Comparison of ENCODE assay signal across 13 cellular contexts in the genomic region with DNA sequence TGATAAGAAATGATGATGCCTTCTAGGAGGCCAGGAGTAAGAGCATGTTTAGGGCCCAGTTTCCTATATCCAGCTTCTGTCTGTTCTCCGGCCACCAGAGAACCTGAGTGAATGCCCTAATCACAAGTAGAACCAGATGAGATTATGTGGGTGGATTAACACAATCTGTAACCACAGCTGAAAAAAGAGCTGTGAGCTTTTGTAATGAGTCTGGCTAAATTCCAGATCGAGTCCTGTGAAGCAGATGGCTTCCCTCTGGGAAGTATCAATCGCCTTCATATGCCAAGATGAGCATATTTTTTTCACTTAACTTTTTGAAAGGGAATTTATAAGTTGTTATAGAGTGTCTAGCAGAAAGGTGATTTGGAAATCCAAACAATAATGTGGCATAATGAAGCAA.
DNase-seq lines count a peak whose midpoint lies in the region; ATAC-seq and TF ChIP-seq lines count a peak whose summit lies in the region.
"Had no signal": no experiment of that assay in that cellular context is flagged by ENCODE, and none has a peak within 500 bp of the region (broad histone marks: within the 10 kb centered on the region; RNA-seq: fewer than 3 reads in every experiment).

No MANE protein-coding gene starts in this region.

- no peak for TF ChIP-seq POLR2A in IMR-90 (IDR thresholded peaks at IDR 0.05; ENCODE audit: low read depth, low read length)

- POLR2A ChIA-PET in IMR-90 (lab: Charles Lee; ENCODE audit: unreplicated experiment) (no interaction called here), SK-N-SH (lab: Yijun Ruan, JAX) (no interaction called here)

- WGBS in IMR-90 (ENCODE audit: extremely low coverage in 2 of 2, insufficient read length in 1 of 2), 2 experiments, result 67% methylated on average over 1 of the region's 3 CpGs; no CpG with 5 or more reads in 1 of the 2 experiments
- WGBS in SK-N-SH (ENCODE audit: low lambda C conversion rate), result 65% methylated on average over 3 of the region's 3 CpGs

- H2BK20ac ChIP-seq in IMR-90 (ENCODE audit: low read depth, low read length), result no peak overlapping the region

- TF ChIP-seq RAD21 in IMR-90 (IDR thresholded peaks at IDR 0.05; ENCODE audit: low read length), result no peak
- no peak for TF ChIP-seq RAD21 in SK-N-SH (IDR thresholded peaks at IDR 0.05; ENCODE audit: low read length)

- in situ Hi-C loops in IMR-90 (cut with MboI; ENCODE audit: low sequenced_read_pairs), result no loop called here

- H3K56ac ChIP-seq in IMR-90 (ENCODE audit: extremely low read depth, insufficient read depth, low read length), result no peak overlapping the region

- no peaks in the 10 kb centered on the region for H3K79me2 ChIP-seq in SK-N-SH (ENCODE audit: insufficient read depth)
- H3K79me2 ChIP-seq: parathyroid adenoma had no signal

- peaks cover 3% of the 10 kb centered on the region; the same call in 1 of the 2 replicates for H3K4me1 ChIP-seq in BE2C
- H3K4me1 ChIP-seq in IMR-90 (ENCODE audit: control insufficient read depth, insufficient read depth, low read length), result no peaks in the 10 kb centered on the region
- H3K4me1 ChIP-seq in SK-N-SH (ENCODE audit: control insufficient read depth in 1 of 2, insufficient read depth in 2 of 2, low read depth in 1 of 2, low read length in 1 of 2), result peaks cover 0 to 5% of the 10 kb centered on the region in 2 experiments; a peak in 3 of 4 replicates
- no peaks in the 10 kb centered on the region for H3K4me1 ChIP-seq in foreskin keratinocyte
- H3K4me1 ChIP-seq: parathyroid adenoma had no signal

- TF ChIP-seq CTCF in BE2C (IDR thresholded peaks at IDR 0.05; ENCODE audit: low read depth, low read length) (no peak), IMR-90 (conservative IDR thresholded peaks at IDR 0.05; ENCODE audit: low read depth, low read length) (no peak), SK-N-SH (IDR thresholded peaks at IDR 0.05) (no peak), foreskin keratinocyte (conservative IDR thresholded peaks at IDR 0.05) (no peak)

- no peaks in the 10 kb centered on the region for H3K9me1 ChIP-seq in IMR-90 (ENCODE audit: insufficient read depth, low read length)

- no peak overlapping the region for H3K4ac ChIP-seq in IMR-90 (ENCODE audit: low read depth, low read length)

- H3K9me3 ChIP-seq in BE2C (no peaks in the 10 kb centered on the region), IMR-90 (ENCODE audit: control insufficient read depth, insufficient read depth, low read length) (no peaks in the 10 kb centered on the region), SK-N-SH (no peaks in the 10 kb centered on the region)
- H3K9me3 ChIP-seq: heart left ventricle had no signal

- BruUV-seq in IMR-90 (replicated peaks; lab: Mats Ljungman, UMichigan), result no TSS peak

- H2AK5ac ChIP-seq in IMR-90 (ENCODE audit: low read depth, low read length), result no peak overlapping the region

- no peak overlapping the region for H2AFZ ChIP-seq in IMR-90 (replicated peaks; ENCODE audit: low read length, poor library complexity)
- no peak overlapping the region for H2AFZ ChIP-seq in SK-N-SH (ENCODE audit: low read depth)
- H2AFZ ChIP-seq: parathyroid adenoma, PC-9 had no signal

- H2BK15ac ChIP-seq in IMR-90 (ENCODE audit: low read depth, low read length), result no peak overlapping the region

- no peak overlapping the region for H3K23ac ChIP-seq in IMR-90 (ENCODE audit: low read depth, low read length)

- no peak overlapping the region for H3K27ac ChIP-seq in IMR-90 (ENCODE audit: insufficient read depth, low read length)
- H3K27ac ChIP-seq in SK-N-SH (ENCODE audit: low read depth in 2 of 2, low read length in 1 of 2), result peak overlapping the region in 1 of 2 experiments; percentile 40; a peak in 2 of 4 replicates
- no peak overlapping the region for H3K27ac ChIP-seq in foreskin keratinocyte
- H3K27ac ChIP-seq: parathyroid adenoma, PC-9 had no signal

- H4K5ac ChIP-seq in IMR-90 (ENCODE audit: low read depth, low read length), result no peak overlapping the region

- no peak for ATAC-seq in IMR-90 (ENCODE audit: low read depth)
- ATAC-seq in left ventricle myocardium superior, result peak; percentile 37
- no peak for ATAC-seq in foreskin keratinocyte

- H2BK120ac ChIP-seq in IMR-90 (ENCODE audit: low read depth, low read length), result no peak overlapping the region

- peaks cover 3 to 6% of the 10 kb centered on the region in 2 experiments; a peak in 3 of 4 replicates for H3K79me1 ChIP-seq in IMR-90 (ENCODE audit: low read depth in 1 of 2, low read length in 2 of 2)

- H4K8ac ChIP-seq in IMR-90 (ENCODE audit: low read depth in 2 of 2, low read length in 2 of 2), result no peak overlapping the region

- CTCF ChIA-PET in IMR-90 (lab: Yijun Ruan, JAX), result no interaction called here
- CTCF ChIA-PET in SK-N-SH (lab: Yijun Ruan, JAX), result interaction anchor here (1.1 to 2.0 kb wide), 2 partner anchors 9 to 28 kb away, joined by 4 read pairs; no protein-coding TSS in a partner anchor

- H3F3A ChIP-seq in SK-N-SH (replicated peaks; ENCODE audit: insufficient read depth), result no peaks in the 10 kb centered on the region

- H4K91ac ChIP-seq in IMR-90 (ENCODE audit: insufficient read depth, low read depth, low read length), result no peak overlapping the region

- intact Hi-C loops in IMR-90 (cut with micrococcal nuclease), result no loop called here
- intact Hi-C loops in left ventricle myocardium superior (cut with micrococcal nuclease), result no loop called here

- H2BK5ac ChIP-seq in IMR-90 (ENCODE audit: low read depth, low read length, poor library complexity, severe bottlenecking), result no peak overlapping the region

- DNase-seq in BE2C, result peak; percentile 9
- DNase-seq in IMR-90, result peak; percentile 23
- DNase-seq in SK-N-SH, result peak; percentile 29
- no peak for DNase-seq in left ventricle myocardium superior
- no peak for DNase-seq in globus pallidus (ENCODE audit: low spot score)
- DNase-seq in foreskin keratinocyte, result no peak
- no peak for DNase-seq in NCI-H1048 (lab: John Stamatoyannopoulos, UW)
- no peak for DNase-seq in kidney tubule cell (ENCODE audit: low spot score)
- DNase-seq: CD4-positive, alpha-beta memory T cell; heart left ventricle had no signal

- H4K20me1 ChIP-seq in IMR-90 (ENCODE audit: insufficient read depth, low read length) (no peaks in the 10 kb centered on the region), SK-N-SH (ENCODE audit: insufficient read depth) (no peaks in the 10 kb centered on the region)

- H3K18ac ChIP-seq in IMR-90 (ENCODE audit: low read depth, low read length), result no peak overlapping the region

- H2AK9ac ChIP-seq in IMR-90 (replicated peaks; ENCODE audit: low read depth, low read length, poor library complexity), result no peak overlapping the region

- H3K9me2 ChIP-seq in SK-N-SH, result no peaks in the 10 kb centered on the region

- TF ChIP-seq EP300 in SK-N-SH (IDR thresholded peaks at IDR 0.05; ENCODE audit: borderline replicate concordance in 1 of 2, low read depth in 1 of 2, low read length in 1 of 2), result peak in 1 of 2 experiments; percentile 49; a peak in 1 of 4 replicates

- no peak overlapping the region for H3K4me3 ChIP-seq in BE2C (ENCODE audit: low read depth, low read length)
- H3K4me3 ChIP-seq in IMR-90 (ENCODE audit: insufficient read depth, low read depth, low read length), result no peak overlapping the region
- H3K4me3 ChIP-seq in SK-N-SH (ENCODE audit: low read depth in 2 of 2, low read length in 1 of 2), result no peak overlapping the region
- H3K4me3 ChIP-seq: heart left ventricle, lung, PC-9 had no signal

- H3K27me3 ChIP-seq in BE2C, result no peaks in the 10 kb centered on the region
- H3K27me3 ChIP-seq in IMR-90 (ENCODE audit: control insufficient read depth, insufficient read depth, low read length), result no peaks in the 10 kb centered on the region
- no peaks in the 10 kb centered on the region for H3K27me3 ChIP-seq in SK-N-SH (ENCODE audit: insufficient read depth)
- H3K27me3 ChIP-seq in foreskin keratinocyte, result no peaks in the 10 kb centered on the region
- H3K27me3 ChIP-seq: heart left ventricle had no signal

- H3K4me2 ChIP-seq in IMR-90 (ENCODE audit: low read depth, low read length) (no peak overlapping the region), SK-N-SH (no peak overlapping the region)
- H3K4me2 ChIP-seq: PC-9 had no signal

- no peak overlapping the region for H3K14ac ChIP-seq in IMR-90 (replicated peaks; ENCODE audit: low read depth, low read length)

- dilution Hi-C loops in IMR-90 (cut with HindIII; ENCODE audit: low sequenced_read_pairs, unreplicated experiment), result no loop called here

- no peak overlapping the region for H3K9ac ChIP-seq in IMR-90 (ENCODE audit: low read depth, low read length)
- H3K9ac ChIP-seq in SK-N-SH, result no peak overlapping the region
- H3K9ac ChIP-seq: parathyroid adenoma had no signal

- H3K36me3 ChIP-seq in BE2C (peaks cover 17% of the 10 kb centered on the region), IMR-90 (ENCODE audit: control insufficient read depth, insufficient read depth, low read length) (peaks cover 4% of the 10 kb centered on the region; the same call in 1 of the 2 replicates), SK-N-SH (replicated peaks in 1 of 2; ENCODE audit: control insufficient read depth in 1 of 2, insufficient read depth in 2 of 2, low read length in 1 of 2) (peaks cover 25 to 34% of the 10 kb centered on the region in 2 experiments)

TF ChIP-seq in IMR-90, 13 proteins besides CTCF, POLR2A, EP300 and RAD21 (continues in another document):
- TF ChIP-seq CEBPB (IDR thresholded peaks at IDR 0.05; ENCODE audit: low read depth, low read length), result no peak
- TF ChIP-seq RFX5 (IDR thresholded peaks at IDR 0.05; ENCODE audit: low read depth, low read length), result no peak
- no peak for TF ChIP-seq MXI1 (IDR thresholded peaks at IDR 0.05; ENCODE audit: borderline replicate concordance, low read depth, low read length)
- TF ChIP-seq SMC3 (IDR thresholded peaks at IDR 0.05; ENCODE audit: low read depth, low read length), result no peak
- no peak for TF ChIP-seq FOS (IDR thresholded peaks at IDR 0.05; ENCODE audit: low read depth, low read length)

TF ChIP-seq in SK-N-SH, 30 proteins besides CTCF, POLR2A, EP300 and RAD21 (continues in another document):
- TF ChIP-seq RCOR1 (IDR thresholded peaks at IDR 0.05; ENCODE audit: low read length) (peak; percentile 25; the same call in 1 of the 2 replicates), TCF12 (IDR thresholded peaks at IDR 0.05) (peak; percentile 26; the same call in 1 of the 2 replicates), EZH2phosphoT487 (IDR thresholded peaks at IDR 0.05; ENCODE audit: borderline replicate concordance, low read depth) (no peak), POLR2AphosphoS5 (IDR thresholded peaks at IDR 0.05; ENCODE audit: low read depth, low read length) (no peak)

Comparison
In these comparisons a context has a peak if more than half of its experiments do, and no peak if none do; other contexts are left out.
1. DNase-seq: peak in BE2C (single experiment), IMR-90 (single experiment) and SK-N-SH (single experiment); none in left ventricle myocardium superior (single experiment), globus pallidus (single experiment), foreskin keratinocyte (0 of 2), NCI-H1048 (single experiment) and kidney tubule cell (single experiment).